In genomic region chr7:10875081-10875480, GRCh38 we compare ENCODE assay signal across 18 cellular contexts.
DNase-seq lines count a peak whose midpoint lies in the region; ATAC-seq, FAIRE-seq and TF ChIP-seq lines count a peak whose summit lies in the region.
"Had no signal": no experiment of that assay in that cellular context is flagged by ENCODE, and none has a peak within 500 bp of the region (broad histone marks: within the 10 kb centered on the region; RNA-seq: fewer than 3 reads in every experiment).

No MANE protein-coding gene starts in this region.

- no peak overlapping the region for H3K4me3 Mint-ChIP-seq in astrocyte (ENCODE audit: unreplicated experiment)
- H3K4me3 Mint-ChIP-seq: B cell; CD4-positive, alpha-beta T cell; HFFc6 had no signal

- no peak overlapping the region for H3K4me2 ChIP-seq in astrocyte (ENCODE audit: low read length)
- H3K4me2 ChIP-seq in smooth muscle cell, result no peak overlapping the region

- H4K20me1 ChIP-seq in astrocyte (ENCODE audit: insufficient read depth, low read length) (no peaks in the 10 kb centered on the region), smooth muscle cell (ENCODE audit: low read depth) (no peaks in the 10 kb centered on the region)

- no peaks in the 10 kb centered on the region for H3K36me3 ChIP-seq in left ventricle myocardium inferior
- H3K36me3 ChIP-seq in astrocyte (ENCODE audit: insufficient read depth, low read length), result no peaks in the 10 kb centered on the region
- no peaks in the 10 kb centered on the region for H3K36me3 ChIP-seq in smooth muscle cell (ENCODE audit: low read depth)
- H3K36me3 ChIP-seq: HAP-1 had no signal

- peak overlapping the region; percentile 48 for H3K27ac Mint-ChIP-seq in astrocyte (ENCODE audit: unreplicated experiment)
- H3K27ac Mint-ChIP-seq: B cell; CD4-positive, alpha-beta T cell; HFFc6 had no signal

- WGBS in smooth muscle cell (ENCODE audit: low lambda C conversion rate), result 62% methylated on average over 2 of the region's 2 CpGs

- H3K9me3 ChIP-seq in left ventricle myocardium inferior (replicated peaks), result peaks cover 8% of the 10 kb centered on the region
- no peaks in the 10 kb centered on the region for H3K9me3 ChIP-seq in astrocyte (ENCODE audit: insufficient read depth, low read depth, low read length)
- no peaks in the 10 kb centered on the region for H3K9me3 ChIP-seq in smooth muscle cell (replicated peaks; ENCODE audit: low read depth)
- H3K9me3 ChIP-seq: HAP-1 had no signal

- no peak for TF ChIP-seq CTCF in left ventricle myocardium inferior (IDR thresholded peaks at IDR 0.05; ENCODE audit: borderline replicate concordance)
- no peak for TF ChIP-seq CTCF in astrocyte (IDR thresholded peaks at IDR 0.05; ENCODE audit: insufficient read depth, low read depth, low read length)
- no peak for TF ChIP-seq CTCF in smooth muscle cell (IDR thresholded peaks at IDR 0.05; ENCODE audit: borderline replicate concordance, insufficient read depth, poor library complexity, severe bottlenecking)

- intact Hi-C loops in Right ventricle myocardium superior (cut with DNase I), result no loop called here
- intact Hi-C loops in left ventricle myocardium inferior (cut with micrococcal nuclease), result no loop called here
- intact Hi-C loops in left ventricle myocardium superior (cut with micrococcal nuclease), result no loop called here

- ATAC-seq in Right ventricle myocardium superior (ENCODE audit: poor library complexity), result peak; percentile 89
- ATAC-seq in left ventricle myocardium superior, result peak; percentile 61
- no peak for ATAC-seq in esophagus mucosa

- H3K4me3 ChIP-seq in left ventricle myocardium inferior, result no peak overlapping the region
- H3K4me3 ChIP-seq in astrocyte (ENCODE audit: insufficient read depth, low read depth, low read length), result no peak overlapping the region
- H3K4me3 ChIP-seq in smooth muscle cell, result no peak overlapping the region
- H3K4me3 ChIP-seq: HAP-1 had no signal

- H3K9me3 Mint-ChIP-seq in astrocyte (ENCODE audit: unreplicated experiment), result no peaks in the 10 kb centered on the region

- H2AFZ ChIP-seq in astrocyte (ENCODE audit: low read depth, low read length) (no peak overlapping the region), smooth muscle cell (ENCODE audit: low read depth) (no peak overlapping the region)

- DNase-seq in Right ventricle myocardium superior, result no peak
- DNase-seq in left ventricle myocardium inferior, result no peak
- no peak for DNase-seq in astrocyte (ENCODE audit: low read depth)
- no peak for DNase-seq in left ventricle myocardium superior
- DNase-seq in smooth muscle cell (lab: John Stamatoyannopoulos, UW; ENCODE audit: unreplicated experiment), result no peak
- no peak for DNase-seq in HuH-7.5 (ENCODE audit: low spot score)
- no peak for DNase-seq in NCI-H1417 treated with DMSO at 0.1 percent for 48 hours (lab: John Stamatoyannopoulos, UW)
- DNase-seq: C1 segment of cervical spinal cord; CD4-positive, alpha-beta T cell; DND-41; GDM1; HFFc6 had no signal

- H3K27ac ChIP-seq in left ventricle myocardium inferior (replicated peaks) (no peak overlapping the region), astrocyte (ENCODE audit: low read depth, low read length) (no peak overlapping the region), smooth muscle cell (ENCODE audit: low read depth) (peak overlapping the region; percentile 9)

- H3K4me1 ChIP-seq in left ventricle myocardium inferior (peaks cover 3% of the 10 kb centered on the region), astrocyte (ENCODE audit: insufficient read depth, low read length) (no peaks in the 10 kb centered on the region), smooth muscle cell (ENCODE audit: low read depth) (no peaks in the 10 kb centered on the region)
- H3K4me1 ChIP-seq: HAP-1 had no signal

- H3K79me2 ChIP-seq in astrocyte (ENCODE audit: insufficient read depth, low read length) (no peaks in the 10 kb centered on the region), smooth muscle cell (ENCODE audit: low read depth) (no peaks in the 10 kb centered on the region)

- peaks cover 2% of the 10 kb centered on the region for H3K4me1 Mint-ChIP-seq in astrocyte (ENCODE audit: low read depth, unreplicated experiment)
- H3K4me1 Mint-ChIP-seq: B cell had no signal

- no peak overlapping the region for H3K9ac ChIP-seq in astrocyte (ENCODE audit: low read length)
- no peak overlapping the region for H3K9ac ChIP-seq in smooth muscle cell (ENCODE audit: low read depth)

- no peaks in the 10 kb centered on the region for H3F3A ChIP-seq in smooth muscle cell (ENCODE audit: low read depth)

- no peaks in the 10 kb centered on the region for H3K36me3 Mint-ChIP-seq in astrocyte (ENCODE audit: low read depth, unreplicated experiment)

- no peaks in the 10 kb centered on the region for H3K27me3 ChIP-seq in left ventricle myocardium inferior (ENCODE audit: low read depth)
- H3K27me3 ChIP-seq in astrocyte (ENCODE audit: insufficient read depth, low read length), result no peaks in the 10 kb centered on the region
- no peaks in the 10 kb centered on the region for H3K27me3 ChIP-seq in smooth muscle cell (ENCODE audit: low read depth)

- H3K27me3 Mint-ChIP-seq in astrocyte (ENCODE audit: low read depth, unreplicated experiment), result no peaks in the 10 kb centered on the region

- no peak for FAIRE-seq in astrocyte (lab: Jason Lieb, UNC)
- FAIRE-seq: A204.1, GM12892, H1 had no signal
